In genomic region chr15:80093854-80094418, GRCh38 we compare ENCODE assay signal across 1 cellular context.
TF ChIP-seq lines count a peak whose summit lies in the region.

No MANE protein-coding gene starts in this region.

TF ChIP-seq in K562, 482 proteins besides CTCF, POLR2A, EP300 and RAD21 (continued from another document and continues in another):
- TF ChIP-seq RREB1 (CRISPR knock-in tag; IDR thresholded peaks at IDR 0.05): no peak
- TF ChIP-seq KLF10 (CRISPR knock-in tag; IDR thresholded peaks at IDR 0.05): no peak
- TF ChIP-seq RBM34 (IDR thresholded peaks at IDR 0.05; ENCODE audit: borderline replicate concordance, insufficient read depth, low read length): no peak
- TF ChIP-seq ZNF830 (CRISPR knock-in tag; IDR thresholded peaks at IDR 0.05): no peak
- TF ChIP-seq RBM25 (IDR thresholded peaks at IDR 0.05; ENCODE audit: low read depth, low read length, severe bottlenecking): no peak
- TF ChIP-seq VEZF1 (CRISPR knock-in tag; IDR thresholded peaks at IDR 0.05): no peak
- TF ChIP-seq ZNF75A (CRISPR knock-in tag; IDR thresholded peaks at IDR 0.05): no peak
- TF ChIP-seq TRIM28 (IDR thresholded peaks at IDR 0.05): no peak
- TF ChIP-seq FOSL1 (tag; conservative IDR thresholded peaks at IDR 0.05): peak; percentile 79
- no peak for TF ChIP-seq RBM17 (IDR thresholded peaks at IDR 0.05; ENCODE audit: borderline replicate concordance, low read depth, low read length)
- no peak for TF ChIP-seq MEF2D (tag; conservative IDR thresholded peaks at IDR 0.05; ENCODE audit: low read depth)
- no peak for TF ChIP-seq PHTF2 (CRISPR knock-in tag; IDR thresholded peaks at IDR 0.05)
- no peak for TF ChIP-seq MAFK (IDR thresholded peaks at IDR 0.05; ENCODE audit: low read length)
- no peak for TF ChIP-seq ETV5 (CRISPR knock-in tag; IDR thresholded peaks at IDR 0.05; ENCODE audit: low read depth)
- TF ChIP-seq TCFL5 (CRISPR knock-in tag; conservative IDR thresholded peaks at IDR 0.05): no peak
- no peak for TF ChIP-seq MTA3 (IDR thresholded peaks at IDR 0.05; ENCODE audit: borderline replicate concordance)
- TF ChIP-seq JUND (IDR thresholded peaks at IDR 0.05; ENCODE audit: borderline replicate concordance, low read depth, low read length): peak; percentile 85
- peak; percentile 77; the same call in 1 of the 3 replicates for TF ChIP-seq JUND (tag; IDR thresholded peaks at IDR 0.05; ENCODE audit: borderline replicate concordance, low read depth, low read length)
- no peak for TF ChIP-seq SETDB1 (IDR thresholded peaks at IDR 0.05; ENCODE audit: low read length)
- no peak for TF ChIP-seq ZHX1 (conservative IDR thresholded peaks at IDR 0.05; ENCODE audit: low read length)
- TF ChIP-seq GTF2F1 (IDR thresholded peaks at IDR 0.05; ENCODE audit: low read depth, low read length): no peak
- no peak for TF ChIP-seq GTF2A2 (tag; IDR thresholded peaks at IDR 0.05)
- no peak for TF ChIP-seq PHF8 (IDR thresholded peaks at IDR 0.05; ENCODE audit: borderline replicate concordance, low read length)
- no peak for TF ChIP-seq ARID2 (IDR thresholded peaks at IDR 0.05)
- TF ChIP-seq BCL6 (CRISPR knock-in tag; IDR thresholded peaks at IDR 0.05): no peak
- peak; percentile 88 to 91 for TF ChIP-seq KDM1A (IDR thresholded peaks at IDR 0.05)
- no peak for TF ChIP-seq RBM15 (IDR thresholded peaks at IDR 0.05; ENCODE audit: insufficient read depth, low read length)
- TF ChIP-seq IRF9 (tag; IDR thresholded peaks at IDR 0.05): no peak
- TF ChIP-seq ZNF124 (CRISPR knock-in tag; IDR thresholded peaks at IDR 0.05): no peak
- TF ChIP-seq TAF7 (tag; IDR thresholded peaks at IDR 0.05): no peak
- no peak for TF ChIP-seq EWSR1 (IDR thresholded peaks at IDR 0.05; ENCODE audit: borderline replicate concordance, low read depth, partially characterized antibody)
- TF ChIP-seq KDM5B (IDR thresholded peaks at IDR 0.05; ENCODE audit: insufficient replicate concordance, low read depth, low read length): no peak
- no peak for TF ChIP-seq ATF1 (CRISPR knock-in tag; IDR thresholded peaks at IDR 0.05)
- peak; percentile 35; the same call in 1 of the 2 replicates for TF ChIP-seq ATF1 (tag; IDR thresholded peaks at IDR 0.05)
- TF ChIP-seq GMEB1 (CRISPR knock-in tag; IDR thresholded peaks at IDR 0.05): no peak
- TF ChIP-seq ZNF639 (CRISPR knock-in tag; conservative IDR thresholded peaks at IDR 0.05 in 1 of 2, IDR thresholded peaks at IDR 0.05 in 1 of 2): no peak
- peak; percentile 77 for TF ChIP-seq CBFA2T3 (IDR thresholded peaks at IDR 0.05)
- TF ChIP-seq NCOA4 (IDR thresholded peaks at IDR 0.05; ENCODE audit: partially characterized antibody): no peak
- TF ChIP-seq PHF21A (IDR thresholded peaks at IDR 0.05; ENCODE audit: borderline replicate concordance, low read depth): peak; percentile 49; the same call in 1 of the 2 replicates
- no peak for TF ChIP-seq HCFC1 (IDR thresholded peaks at IDR 0.05; ENCODE audit: low read depth, low read length)
- no peak for TF ChIP-seq ZBTB2 (IDR thresholded peaks at IDR 0.05)
- TF ChIP-seq ZNF224 (CRISPR knock-in tag; IDR thresholded peaks at IDR 0.05): no peak
- TF ChIP-seq MCM7 (IDR thresholded peaks at IDR 0.05): no peak
- peak; percentile 78 for TF ChIP-seq CC2D1A (IDR thresholded peaks at IDR 0.05)
- no peak for TF ChIP-seq PYGO2 (tag; IDR thresholded peaks at IDR 0.05)
- TF ChIP-seq CBFB (CRISPR knock-in tag; IDR thresholded peaks at IDR 0.05): no peak
- no peak for TF ChIP-seq DIDO1 (tag; IDR thresholded peaks at IDR 0.05; ENCODE audit: low read depth)
- TF ChIP-seq ADNP (tag; IDR thresholded peaks at IDR 0.05): 0 out of 2 replicates have a peak, but pooled peaks have one; percentile 7
- TF ChIP-seq NONO (IDR thresholded peaks at IDR 0.05; ENCODE audit: low read depth in 2 of 2, low read length in 1 of 2): no peak
- TF ChIP-seq FOXK2 (conservative IDR thresholded peaks at IDR 0.05 in 1 of 2, IDR thresholded peaks at IDR 0.05 in 1 of 2; ENCODE audit: low read depth in 2 of 2): no peak
- 0 out of 2 replicates have a peak, but pooled peaks have one; percentile 27 for TF ChIP-seq PML (IDR thresholded peaks at IDR 0.05; ENCODE audit: low read length)
